ENCODE assay signal across 24 cellular contexts in genomic region chr2:66173635-66174034, GRCh38.
"Had no signal": no experiment of that assay in that cellular context is flagged by ENCODE, and none has a peak within 500 bp of the region (broad histone marks: within the 10 kb centered on the region; RNA-seq: fewer than 3 reads in every experiment).

No MANE protein-coding gene starts in this region.

- H3K27ac ChIP-seq: breast epithelium, Peyer's patch, SJSA1, VCaP had no signal

- H3K27me3 ChIP-seq: breast epithelium, Peyer's patch, SJSA1 had no signal

- H3K36me3 ChIP-seq: breast epithelium, Peyer's patch, SJSA1 had no signal

- H3K9me3 ChIP-seq: breast epithelium, Peyer's patch, SJSA1 had no signal

- DNase-seq: activated CD4-positive, alpha-beta memory T cell treated with anti-CD3 and anti-CD28 coated beads, Interleukin-2, amount 10 ng/mL, durations not matched to agents 7 days and 5 days; activated CD4-positive, alpha-beta T cell treated with anti-CD3 and anti-CD28 coated beads for 36 hours; activated CD4-positive, alpha-beta T cell treated with anti-CD3 and anti-CD28 coated beads, Interleukin-2, amount 50 U/mL, for 1 hour; activated gamma-delta T cell treated with Interleukin-2 at 50 U/mL for 16 hours; activated naive CD4-positive, alpha-beta T cell treated with anti-CD3 and anti-CD28 coated beads, Interleukin-2, amount 50 U/mL, for 16 hours; activated T-cell treated with anti-CD3 and anti-CD28 coated beads for 4 hours; activated T-cell treated with anti-CD3 and anti-CD28 coated beads, Interleukin-2, amount 50 U/mL, for 72 hours; aorta; caudate nucleus; IMR-90; KBM-7; NCI-H1092; NCI-H2029 treated with DMSO at 0.1 percent for 48 hours; NCI-H510A treated with DMSO at 0.1 percent for 48 hours; NCI-H774; NK-92 treated with Interleukin-12 subunit alpha and Interleukin-12 subunit beta, amount 100 ng/mL, for 24 hours; OCI-M1; Peyer's patch; SHP77; T-cell; T-helper 2 cell had no signal

- H3K4me3 ChIP-seq: breast epithelium, Peyer's patch, SJSA1 had no signal

- H3K4me1 ChIP-seq: breast epithelium, Peyer's patch, SJSA1 had no signal
